31 cellular contexts compared by ENCODE assay signal in genomic region chr1:68644521-68644920, GRCh38.
"Had no signal": no experiment of that assay in that cellular context is flagged by ENCODE, and none has a peak within 500 bp of the region (broad histone marks: within the 10 kb centered on the region; RNA-seq: fewer than 3 reads in every experiment).

No MANE protein-coding gene starts in this region.

- H3K27me3 ChIP-seq: brain microvascular endothelial cell had no signal

- H3K27ac ChIP-seq: brain microvascular endothelial cell, WERI-Rb-1 had no signal

- DNase-seq: activated CD4-positive, alpha-beta memory T cell treated with anti-CD3 and anti-CD28 coated beads, Interleukin-2, amount 10 ng/mL, durations not matched to agents 7 days and 5 days; activated CD4-positive, alpha-beta T cell treated with anti-CD3 and anti-CD28 coated beads for 1 hour; activated CD4-positive, alpha-beta T cell treated with anti-CD3 and anti-CD28 coated beads for 48 hours; activated CD4-positive, CD25-positive, alpha-beta regulatory T cell; activated CD8-positive, alpha-beta memory T cell treated with anti-CD3 and anti-CD28 coated beads for 24 hours; activated CD8-positive, alpha-beta memory T cell treated with anti-CD3 and anti-CD28 coated beads, Interleukin-2, amount 10 ng/mL, durations not matched to agents 7 days and 5 days; activated effector memory CD4-positive, alpha-beta T cell treated with anti-CD3 and anti-CD28 coated beads, Interleukin-2, amount 50 U/mL, for 16 hours; activated naive CD4-positive, alpha-beta T cell; activated naive CD4-positive, alpha-beta T cell treated with anti-CD3 and anti-CD28 coated beads, Interleukin-2, amount 50 U/mL, for 16 hours; activated naive CD8-positive, alpha-beta T cell treated with anti-CD3 and anti-CD28 coated beads for 36 hours; activated T-cell treated with anti-CD3 and anti-CD28 coated beads, Interleukin-2, amount 50 U/mL, for 1 hour; activated T-cell treated with anti-CD3 and anti-CD28 coated beads, Interleukin-2, amount 50 U/mL, for 72 hours; amniotic stem cell; aorta; brain microvascular endothelial cell; NCI-H1105; NCI-H1417 treated with DMSO at 0.1 percent for 48 hours; NCI-H187 treated with DMSO at 0.1 percent for 48 hours; NCI-H2081; NCI-H2171 treated with DMSO at 0.1 percent for 48 hours; NCI-H226; NCI-H446 treated with DMSO at 0.1 percent for 48 hours; NCI-H524; NK-92 treated with Interleukin-12 subunit alpha and Interleukin-12 subunit beta, amount 100 ng/mL, for 24 hours; Right ventricle myocardium superior; SW 1271; T-helper 1 cell; T-helper 2 cell; T-helper 9 cell; WERI-Rb-1 had no signal

- H3K36me3 ChIP-seq: brain microvascular endothelial cell, WERI-Rb-1 had no signal

- ATAC-seq: activated CD8-positive, alpha-beta memory T cell treated with anti-CD3 and anti-CD28 coated beads, Interleukin-2, amount 10 ng/mL, durations not matched to agents 7 days and 5 days; activated T-cell treated with anti-CD3 and anti-CD28 coated beads, Interleukin-2, amount 50 U/mL, for 72 hours; activated T-helper 17 cell treated with anti-CD3 and anti-CD28 coated beads, Interleukin-2, amount 50 U/mL, for 72 hours had no signal
